Comparison of ENCODE assay signal across 1 cellular context in the genomic region with DNA sequence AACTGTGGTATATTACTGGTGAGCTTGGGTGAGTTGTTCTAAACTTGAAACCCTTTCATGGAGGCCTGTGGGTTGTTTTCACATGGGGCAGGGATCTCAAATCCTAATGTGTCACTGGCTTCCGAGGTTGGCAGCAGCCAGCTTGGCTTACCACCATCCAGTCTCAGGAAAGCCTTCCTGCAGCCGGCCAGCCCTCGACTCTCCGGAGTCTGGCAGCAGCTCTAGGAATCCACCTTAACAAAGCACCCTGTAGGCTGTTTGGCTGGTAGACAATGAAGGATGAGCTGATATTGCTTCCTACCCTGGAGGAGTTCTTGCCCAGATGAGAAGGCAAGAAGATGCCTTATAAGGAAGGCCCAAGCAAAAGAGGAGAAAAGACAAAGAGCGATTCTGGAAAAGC.
TF ChIP-seq lines count a peak whose summit lies in the region.

No MANE protein-coding gene starts in this region.

TF ChIP-seq in GM23338, 12 proteins besides CTCF, POLR2A, EP300 and RAD21 (continued from another document):
- no peak for TF ChIP-seq EZH2phosphoT487 (IDR thresholded peaks at IDR 0.05; ENCODE audit: unreplicated experiment)
